Comparison of ENCODE assay signal across 1 cellular context in genomic region chr14:60301685-60302084, GRCh38.
TF ChIP-seq lines count a peak whose summit lies in the region.

No MANE protein-coding gene starts in this region.

TF ChIP-seq in H1, 55 proteins besides CTCF, POLR2A, EP300 and RAD21 (continued from another document):
- TF ChIP-seq, protein P1, sequence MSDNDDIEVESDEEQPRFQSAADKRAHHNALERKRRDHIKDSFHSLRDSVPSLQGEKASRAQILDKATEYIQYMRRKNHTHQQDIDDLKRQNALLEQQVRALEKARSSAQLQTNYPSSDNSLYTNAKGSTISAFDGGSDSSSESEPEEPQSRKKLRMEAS (IDR thresholded peaks at IDR 0.05), result no peak
- TF ChIP-seq EZH2 (IDR thresholded peaks at IDR 0.05; ENCODE audit: low read depth, low read length, severe bottlenecking) (no peak), POLR2AphosphoS5 (IDR thresholded peaks at IDR 0.05; ENCODE audit: low read depth, low read length) (no peak), SIX5 (IDR thresholded peaks at IDR 0.05; ENCODE audit: low read depth, low read length) (no peak), ATF3 (IDR thresholded peaks at IDR 0.05; ENCODE audit: insufficient read depth, low read depth, low read length) (no peak), PHF8 (conservative IDR thresholded peaks at IDR 0.05; ENCODE audit: low read depth, low read length) (no peak), HDAC6 (IDR thresholded peaks at IDR 0.05; ENCODE audit: low read depth, low read length) (no peak), SP2 (IDR thresholded peaks at IDR 0.05; ENCODE audit: low read length) (no peak), SUZ12 (IDR thresholded peaks at IDR 0.05; ENCODE audit: low read length) (no peak), CTBP2 (IDR thresholded peaks at IDR 0.05; ENCODE audit: borderline replicate concordance, insufficient read depth, insufficient read length, low read length) (no peak), ZNF274 (IDR thresholded peaks at IDR 0.05; ENCODE audit: borderline replicate concordance, extremely low read depth, low read length) (no peak), RFX5 (IDR thresholded peaks at IDR 0.05; ENCODE audit: borderline replicate concordance, low read depth, low read length) (no peak), CHD2 (IDR thresholded peaks at IDR 0.05; ENCODE audit: low read length) (no peak), ASH2L (IDR thresholded peaks at IDR 0.05; ENCODE audit: low read length) (no peak), GABPA (IDR thresholded peaks at IDR 0.05; ENCODE audit: borderline replicate concordance, insufficient read depth, low read length) (no peak), CREB1 (IDR thresholded peaks at IDR 0.05) (no peak)
- TF ChIP-seq, protein P2, sequence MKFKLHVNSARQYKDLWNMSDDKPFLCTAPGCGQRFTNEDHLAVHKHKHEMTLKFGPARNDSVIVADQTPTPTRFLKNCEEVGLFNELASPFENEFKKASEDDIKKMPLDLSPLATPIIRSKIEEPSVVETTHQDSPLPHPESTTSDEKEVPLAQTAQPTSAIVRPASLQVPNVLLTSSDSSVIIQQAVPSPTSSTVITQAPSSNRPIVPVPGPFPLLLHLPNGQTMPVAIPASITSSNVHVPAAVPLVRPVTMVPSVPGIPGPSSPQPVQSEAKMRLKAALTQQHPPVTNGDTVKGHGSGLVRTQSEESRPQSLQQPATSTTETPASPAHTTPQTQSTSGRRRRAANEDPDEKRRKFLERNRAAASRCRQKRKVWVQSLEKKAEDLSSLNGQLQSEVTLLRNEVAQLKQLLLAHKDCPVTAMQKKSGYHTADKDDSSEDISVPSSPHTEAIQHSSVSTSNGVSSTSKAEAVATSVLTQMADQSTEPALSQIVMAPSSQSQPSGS (IDR thresholded peaks at IDR 0.05; ENCODE audit: low read length), result no peak
- TF ChIP-seq, protein P3, sequence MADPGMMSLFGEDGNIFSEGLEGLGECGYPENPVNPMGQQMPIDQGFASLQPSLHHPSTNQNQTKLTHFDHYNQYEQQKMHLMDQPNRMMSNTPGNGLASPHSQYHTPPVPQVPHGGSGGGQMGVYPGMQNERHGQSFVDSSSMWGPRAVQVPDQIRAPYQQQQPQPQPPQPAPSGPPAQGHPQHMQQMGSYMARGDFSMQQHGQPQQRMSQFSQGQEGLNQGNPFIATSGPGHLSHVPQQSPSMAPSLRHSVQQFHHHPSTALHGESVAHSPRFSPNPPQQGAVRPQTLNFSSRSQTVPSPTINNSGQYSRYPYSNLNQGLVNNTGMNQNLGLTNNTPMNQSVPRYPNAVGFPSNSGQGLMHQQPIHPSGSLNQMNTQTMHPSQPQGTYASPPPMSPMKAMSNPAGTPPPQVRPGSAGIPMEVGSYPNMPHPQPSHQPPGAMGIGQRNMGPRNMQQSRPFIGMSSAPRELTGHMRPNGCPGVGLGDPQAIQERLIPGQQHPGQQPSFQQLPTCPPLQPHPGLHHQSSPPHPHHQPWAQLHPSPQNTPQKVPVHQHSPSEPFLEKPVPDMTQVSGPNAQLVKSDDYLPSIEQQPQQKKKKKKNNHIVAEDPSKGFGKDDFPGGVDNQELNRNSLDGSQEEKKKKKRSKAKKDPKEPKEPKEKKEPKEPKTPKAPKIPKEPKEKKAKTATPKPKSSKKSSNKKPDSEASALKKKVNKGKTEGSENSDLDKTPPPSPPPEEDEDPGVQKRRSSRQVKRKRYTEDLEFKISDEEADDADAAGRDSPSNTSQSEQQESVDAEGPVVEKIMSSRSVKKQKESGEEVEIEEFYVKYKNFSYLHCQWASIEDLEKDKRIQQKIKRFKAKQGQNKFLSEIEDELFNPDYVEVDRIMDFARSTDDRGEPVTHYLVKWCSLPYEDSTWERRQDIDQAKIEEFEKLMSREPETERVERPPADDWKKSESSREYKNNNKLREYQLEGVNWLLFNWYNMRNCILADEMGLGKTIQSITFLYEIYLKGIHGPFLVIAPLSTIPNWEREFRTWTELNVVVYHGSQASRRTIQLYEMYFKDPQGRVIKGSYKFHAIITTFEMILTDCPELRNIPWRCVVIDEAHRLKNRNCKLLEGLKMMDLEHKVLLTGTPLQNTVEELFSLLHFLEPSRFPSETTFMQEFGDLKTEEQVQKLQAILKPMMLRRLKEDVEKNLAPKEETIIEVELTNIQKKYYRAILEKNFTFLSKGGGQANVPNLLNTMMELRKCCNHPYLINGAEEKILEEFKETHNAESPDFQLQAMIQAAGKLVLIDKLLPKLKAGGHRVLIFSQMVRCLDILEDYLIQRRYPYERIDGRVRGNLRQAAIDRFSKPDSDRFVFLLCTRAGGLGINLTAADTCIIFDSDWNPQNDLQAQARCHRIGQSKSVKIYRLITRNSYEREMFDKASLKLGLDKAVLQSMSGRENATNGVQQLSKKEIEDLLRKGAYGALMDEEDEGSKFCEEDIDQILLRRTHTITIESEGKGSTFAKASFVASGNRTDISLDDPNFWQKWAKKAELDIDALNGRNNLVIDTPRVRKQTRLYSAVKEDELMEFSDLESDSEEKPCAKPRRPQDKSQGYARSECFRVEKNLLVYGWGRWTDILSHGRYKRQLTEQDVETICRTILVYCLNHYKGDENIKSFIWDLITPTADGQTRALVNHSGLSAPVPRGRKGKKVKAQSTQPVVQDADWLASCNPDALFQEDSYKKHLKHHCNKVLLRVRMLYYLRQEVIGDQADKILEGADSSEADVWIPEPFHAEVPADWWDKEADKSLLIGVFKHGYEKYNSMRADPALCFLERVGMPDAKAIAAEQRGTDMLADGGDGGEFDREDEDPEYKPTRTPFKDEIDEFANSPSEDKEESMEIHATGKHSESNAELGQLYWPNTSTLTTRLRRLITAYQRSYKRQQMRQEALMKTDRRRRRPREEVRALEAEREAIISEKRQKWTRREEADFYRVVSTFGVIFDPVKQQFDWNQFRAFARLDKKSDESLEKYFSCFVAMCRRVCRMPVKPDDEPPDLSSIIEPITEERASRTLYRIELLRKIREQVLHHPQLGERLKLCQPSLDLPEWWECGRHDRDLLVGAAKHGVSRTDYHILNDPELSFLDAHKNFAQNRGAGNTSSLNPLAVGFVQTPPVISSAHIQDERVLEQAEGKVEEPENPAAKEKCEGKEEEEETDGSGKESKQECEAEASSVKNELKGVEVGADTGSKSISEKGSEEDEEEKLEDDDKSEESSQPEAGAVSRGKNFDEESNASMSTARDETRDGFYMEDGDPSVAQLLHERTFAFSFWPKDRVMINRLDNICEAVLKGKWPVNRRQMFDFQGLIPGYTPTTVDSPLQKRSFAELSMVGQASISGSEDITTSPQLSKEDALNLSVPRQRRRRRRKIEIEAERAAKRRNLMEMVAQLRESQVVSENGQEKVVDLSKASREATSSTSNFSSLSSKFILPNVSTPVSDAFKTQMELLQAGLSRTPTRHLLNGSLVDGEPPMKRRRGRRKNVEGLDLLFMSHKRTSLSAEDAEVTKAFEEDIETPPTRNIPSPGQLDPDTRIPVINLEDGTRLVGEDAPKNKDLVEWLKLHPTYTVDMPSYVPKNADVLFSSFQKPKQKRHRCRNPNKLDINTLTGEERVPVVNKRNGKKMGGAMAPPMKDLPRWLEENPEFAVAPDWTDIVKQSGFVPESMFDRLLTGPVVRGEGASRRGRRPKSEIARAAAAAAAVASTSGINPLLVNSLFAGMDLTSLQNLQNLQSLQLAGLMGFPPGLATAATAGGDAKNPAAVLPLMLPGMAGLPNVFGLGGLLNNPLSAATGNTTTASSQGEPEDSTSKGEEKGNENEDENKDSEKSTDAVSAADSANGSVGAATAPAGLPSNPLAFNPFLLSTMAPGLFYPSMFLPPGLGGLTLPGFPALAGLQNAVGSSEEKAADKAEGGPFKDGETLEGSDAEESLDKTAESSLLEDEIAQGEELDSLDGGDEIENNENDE (IDR thresholded peaks at IDR 0.05; ENCODE audit: insufficient replicate concordance, low read length), result no peak
